ENCODE assay signal across 12 cellular contexts in the genomic region with DNA sequence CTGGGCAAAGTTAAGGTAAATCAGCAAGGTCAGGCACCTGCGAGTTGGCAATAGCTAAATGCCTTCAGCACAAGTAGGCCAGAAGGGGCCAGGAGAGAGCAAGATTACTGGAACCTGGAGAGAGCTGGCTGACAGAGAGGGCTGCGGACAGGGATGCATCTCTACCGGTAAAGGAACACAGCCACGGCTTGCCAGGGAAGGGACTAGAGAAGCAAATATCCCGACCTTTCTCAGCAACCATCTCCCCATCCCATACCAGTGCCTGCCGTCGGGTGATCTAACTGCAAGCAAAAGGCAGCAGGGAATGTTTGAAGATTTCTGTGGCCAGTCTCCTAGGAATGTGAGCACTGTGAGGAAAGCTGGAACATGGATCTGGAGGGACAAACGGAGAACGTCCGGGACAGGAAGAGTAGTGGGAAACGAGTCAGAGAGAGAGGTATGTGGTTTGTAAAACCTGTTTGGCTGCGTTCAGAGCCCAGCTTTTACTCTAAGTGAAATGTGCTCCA. TPM values are rescaled to one million over a fixed set of nuclear protein-coding genes. Genes with fewer than 3 reads are reported as not detected.
DNase-seq lines count a peak whose midpoint lies in the region; ATAC-seq and TF ChIP-seq lines count a peak whose summit lies in the region.
"Had no signal": no experiment of that assay in that cellular context is flagged by ENCODE, and none has a peak within 500 bp of the region (broad histone marks: within the 10 kb centered on the region; RNA-seq: fewer than 3 reads in every experiment).

No MANE protein-coding gene starts in this region.

- H3K9ac ChIP-seq in HUES6 (ENCODE audit: low read length), result no peak overlapping the region

- H3K27ac ChIP-seq in 22Rv1 (peak overlapping the region; percentile 36), HUES6 (ENCODE audit: low read depth, low read length) (no peak overlapping the region)

- CTCF ChIA-PET in MCF 10A (lab: Yijun Ruan, JAX), result interaction anchor here (0.5 to 20.7 kb wide), 63 partner anchors 10 to 1175 kb away, joined by 3 to 732 read pairs (median 4); partner anchors contain the start of genes ABLIM3 and SH3TC2

- POLR2A ChIA-PET in MCF 10A (lab: Yijun Ruan, JAX), result interaction anchor here (0.6 to 3.4 kb wide), 16 partner anchors 9 to 231 kb away, joined by 3 to 36 read pairs (median 4); partner anchors contain the start of gene ABLIM3

- peak overlapping the region; percentile 67 for H3K4me3 Mint-ChIP-seq in MCF 10A (ENCODE audit: unreplicated experiment)
- H3K4me3 Mint-ChIP-seq: stimulated activated naive CD8-positive, alpha-beta T cell treated with anti-CD3 and anti-CD28 coated beads, Interleukin-15, Interleukin-2, amounts not matched to agents 100 ng/mL and 50 ng/mL, for 24 hours had no signal

- intact Hi-C loops in MCF 10A (cut with micrococcal nuclease), result loop anchor here (1.0 kb wide), 1 partner anchor 104 kb away; no protein-coding TSS in a partner anchor

- DNase-seq in MCF 10A (ENCODE audit: unreplicated experiment) (peak; percentile 85), iris pigment epithelial cell (ENCODE audit: low read depth) (peak; percentile 19), NCI-H1048 (lab: John Stamatoyannopoulos, UW) (no peak), ureter (ENCODE audit: low spot score) (no peak)
- DNase-seq: cortex of kidney, left colon, NCI-H187 treated with DMSO at 0.1 percent for 48 hours had no signal

- H3K36me3 ChIP-seq in HUES6 (ENCODE audit: control insufficient read depth, insufficient read depth, low read length), result no peaks in the 10 kb centered on the region

- H3K4me1 Mint-ChIP-seq in MCF 10A (ENCODE audit: insufficient read depth, unreplicated experiment), result peaks cover 58% of the 10 kb centered on the region

- peaks cover 6% of the 10 kb centered on the region for H3K9me3 ChIP-seq in HUES6 (ENCODE audit: control insufficient read depth, insufficient read depth, low read depth, low read length)

- H3K4me3 ChIP-seq in HUES6 (ENCODE audit: low read depth, low read length), result 0 out of 2 replicates have a peak overlapping the region, but pooled peaks have one; percentile 1

- BruUV-seq in MCF 10A (replicated peaks; lab: Mats Ljungman, UMichigan), result no TSS peak

- ATAC-seq in HG02610 (IDR thresholded peaks at IDR 0.05; ENCODE audit: unreplicated experiment) (no peak), HG02798 (IDR thresholded peaks at IDR 0.05; ENCODE audit: poor library complexity, unreplicated experiment) (no peak)
- ATAC-seq: left colon had no signal

- H3K27ac Mint-ChIP-seq in MCF 10A (ENCODE audit: low read depth, unreplicated experiment), result peak overlapping the region; percentile 84
- H3K27ac Mint-ChIP-seq: stimulated activated naive CD8-positive, alpha-beta T cell treated with anti-CD3 and anti-CD28 coated beads, Interleukin-15, Interleukin-2, amounts not matched to agents 100 ng/mL and 50 ng/mL, for 24 hours had no signal

- H3K9me3 Mint-ChIP-seq in MCF 10A (ENCODE audit: unreplicated experiment), result no peaks in the 10 kb centered on the region
- H3K9me3 Mint-ChIP-seq: stimulated activated naive CD8-positive, alpha-beta T cell treated with anti-CD3 and anti-CD28 coated beads, Interleukin-15, Interleukin-2, amounts not matched to agents 100 ng/mL and 50 ng/mL, for 24 hours had no signal

- TF ChIP-seq CTCF in 22Rv1 (IDR thresholded peaks at IDR 0.05) (peak; percentile 70), MCF 10A (IDR thresholded peaks at IDR 0.05; ENCODE audit: unreplicated experiment) (peak; percentile 73)

- H3K36me3 Mint-ChIP-seq in MCF 10A (ENCODE audit: insufficient read depth, unreplicated experiment), result peaks cover 6% of the 10 kb centered on the region

- peaks cover 5% of the 10 kb centered on the region; the same call in 1 of the 2 replicates for H3K4me1 ChIP-seq in HUES6 (ENCODE audit: control insufficient read depth, insufficient read depth, low read length)

- no peaks in the 10 kb centered on the region for H3K27me3 Mint-ChIP-seq in MCF 10A (ENCODE audit: insufficient read depth, unreplicated experiment)

- H3K27me3 ChIP-seq in HUES6 (ENCODE audit: control insufficient read depth, insufficient read depth, low read length), result peaks cover 4% of the 10 kb centered on the region; the same call in 1 of the 2 replicates

RNA-seq across cellular contexts. Expression of gene ABLIM3, which starts 15.9 kb away (rescaled TPM):
- total RNA-seq in MCF 10A (2022) (168 and 206 TPM in 2 replicates), ureter (101 TPM)

Comparison
In these comparisons a context has a peak if more than half of its experiments do, and no peak if none do; other contexts are left out.
1. DNase-seq: peak in MCF 10A (single experiment) and iris pigment epithelial cell (single experiment); none in NCI-H1048 (single experiment) and ureter (single experiment).